34 cellular contexts compared by ENCODE assay signal in genomic region chr2:18898271-18898670, GRCh38.
"Had no signal": no experiment of that assay in that cellular context is flagged by ENCODE, and none has a peak within 500 bp of the region (broad histone marks: within the 10 kb centered on the region; RNA-seq: fewer than 3 reads in every experiment).

No MANE protein-coding gene starts in this region.

- H3K4me3 ChIP-seq: adrenal gland, body of pancreas, breast epithelium had no signal

- H3K27ac ChIP-seq: adrenal gland, body of pancreas, brain microvascular endothelial cell, WERI-Rb-1 had no signal

- H3K27me3 ChIP-seq: adrenal gland, body of pancreas, brain microvascular endothelial cell, breast epithelium had no signal

- DNase-seq: activated CD4-positive, alpha-beta memory T cell treated with anti-CD3 and anti-CD28 coated beads, Interleukin-2, amount 10 ng/mL, durations not matched to agents 7 days and 5 days; activated CD4-positive, alpha-beta T cell treated with anti-CD3 and anti-CD28 coated beads for 1 hour; activated CD4-positive, alpha-beta T cell treated with anti-CD3 and anti-CD28 coated beads for 36 hours; activated CD4-positive, alpha-beta T cell treated with anti-CD3 and anti-CD28 coated beads for 48 hours; activated CD4-positive, alpha-beta T cell treated with anti-CD3 and anti-CD28 coated beads, Interleukin-2, amount 10 ng/mL, durations not matched to agents 7 days and 5 days; activated CD4-positive, alpha-beta T cell treated with anti-CD3 and anti-CD28 coated beads, Interleukin-2, amount 50 U/mL, for 48 hours; activated CD4-positive, CD25-positive, alpha-beta regulatory T cell; activated CD8-positive, alpha-beta memory T cell treated with anti-CD3 and anti-CD28 coated beads for 24 hours; activated CD8-positive, alpha-beta memory T cell treated with anti-CD3 and anti-CD28 coated beads, Interleukin-2, amount 10 ng/mL, durations not matched to agents 7 days and 5 days; activated CD8-positive, alpha-beta memory T cell treated with anti-CD3 and anti-CD28 coated beads, Interleukin-2, amount 50 U/mL, for 48 hours; activated CD8-positive, alpha-beta T cell treated with anti-CD3 and anti-CD28 coated beads, Interleukin-2, amount 10 ng/mL, durations not matched to agents 7 days and 5 days; activated effector memory CD4-positive, alpha-beta T cell treated with Interleukin-2 at 50 U/mL for 16 hours; activated gamma-delta T cell; activated naive CD4-positive, alpha-beta T cell treated with anti-CD3 and anti-CD28 coated beads for 36 hours; activated naive CD4-positive, alpha-beta T cell treated with anti-CD3 and anti-CD28 coated beads, Interleukin-2, amount 50 U/mL, for 16 hours; activated naive CD8-positive, alpha-beta T cell treated with anti-CD3 and anti-CD28 coated beads for 36 hours; activated T-cell treated with anti-CD3 and anti-CD28 coated beads, Interleukin-2, amount 50 U/mL, for 24 hours; activated T-cell treated with anti-CD3 and anti-CD28 coated beads, Interleukin-2, amount 50 U/mL, for 48 hours; adrenal gland; amniotic stem cell; aorta; body of pancreas; brain microvascular endothelial cell; central memory CD4-positive, alpha-beta T cell; T-helper 1 cell; T-helper 2 cell; T-helper 9 cell; WERI-Rb-1 had no signal

- FAIRE-seq: astrocyte, TTC549 had no signal

- H3K9me3 ChIP-seq: adrenal gland, body of pancreas, breast epithelium had no signal

- H3K36me3 ChIP-seq: adrenal gland, brain microvascular endothelial cell, breast epithelium, WERI-Rb-1 had no signal

- ATAC-seq: activated CD4-positive, alpha-beta T cell treated with anti-CD3 and anti-CD28 coated beads for 36 hours; activated CD4-positive, CD25-positive, alpha-beta regulatory T cell treated with anti-CD3 and anti-CD28 coated beads, Interleukin-2, amount 50 U/mL, for 24 hours; activated CD8-positive, alpha-beta memory T cell treated with anti-CD3 and anti-CD28 coated beads, Interleukin-2, amount 10 ng/mL, durations not matched to agents 7 days and 5 days; activated CD8-positive, alpha-beta T cell treated with anti-CD3 and anti-CD28 coated beads, Interleukin-2, amount 10 ng/mL, durations not matched to agents 7 days and 5 days; activated naive CD4-positive, alpha-beta T cell treated with anti-CD3 and anti-CD28 coated beads, Interleukin-2, amount 50 U/mL, for 72 hours; body of pancreas; WTC11 had no signal
